21 cellular contexts compared by ENCODE assay signal in genomic region chr1:4379451-4380175, GRCh38.
A peak's percentile ranks its signal among the peaks of the same experiment; 100 is the strongest.
DNase-seq lines count a peak whose midpoint lies in the region; ATAC-seq and TF ChIP-seq lines count a peak whose summit lies in the region.
"Had no signal": no experiment of that assay in that cellular context is flagged by ENCODE, and none has a peak within 500 bp of the region (broad histone marks: within the 10 kb centered on the region; RNA-seq: fewer than 3 reads in every experiment).

No MANE protein-coding gene starts in this region.

- no peak for TF ChIP-seq RAD21 in SK-N-SH (IDR thresholded peaks at IDR 0.05; ENCODE audit: low read length)

- H3K4me3 ChIP-seq in SK-N-SH (ENCODE audit: low read depth in 2 of 2, low read length in 1 of 2), result no peak overlapping the region
- H3K4me3 ChIP-seq: body of pancreas had no signal

- no peak overlapping the region for H2AFZ ChIP-seq in SK-N-SH (ENCODE audit: low read depth)

- peak; percentile 63 for ATAC-seq in GM18867 (IDR thresholded peaks at IDR 0.05; ENCODE audit: unreplicated experiment)
- no peak for ATAC-seq in GM21423 (IDR thresholded peaks at IDR 0.05; ENCODE audit: unreplicated experiment)
- ATAC-seq: body of pancreas, PC-3 had no signal

- H3K79me2 ChIP-seq in SK-N-SH (ENCODE audit: insufficient read depth), result no peaks in the 10 kb centered on the region

- H3K4me2 ChIP-seq in SK-N-SH, result no peak overlapping the region

- no peaks in the 10 kb centered on the region for H3K9me2 ChIP-seq in SK-N-SH

- H3K9ac ChIP-seq in SK-N-SH, result no peak overlapping the region

- H3K27ac Mint-ChIP-seq in activated T-cell treated with anti-CD3 and anti-CD28 coated beads, Interleukin-2, amount 50 U/mL, for 24 hours, result peak overlapping the region; percentile 23
- peak overlapping the region; percentile 49 for H3K27ac Mint-ChIP-seq in activated CD4-positive, alpha-beta memory T cell treated with anti-CD3 and anti-CD28 coated beads, Interleukin-2, amount 10 ng/mL, durations not matched to agents 7 days and 5 days
- H3K27ac Mint-ChIP-seq: activated naive CD4-positive, alpha-beta T cell treated with anti-CD3 and anti-CD28 coated beads, Interleukin-2, amount 50 U/mL, for 24 hours; CD4-positive, alpha-beta T cell; naive B cell had no signal

- CTCF ChIA-PET in activated CD4-positive, alpha-beta memory T cell treated with anti-CD3 and anti-CD28 coated beads, Interleukin-2, amount 10 ng/mL, durations not matched to agents 7 days and 5 days (lab: Charles Lee), result no interaction called here
- CTCF ChIA-PET in SK-N-SH (lab: Yijun Ruan, JAX), result no interaction called here

- H3K4me1 ChIP-seq in SK-N-SH (ENCODE audit: control insufficient read depth in 1 of 2, insufficient read depth in 2 of 2, low read depth in 1 of 2, low read length in 1 of 2), result no peaks in the 10 kb centered on the region
- H3K4me1 ChIP-seq: body of pancreas had no signal

- H3K27ac ChIP-seq in SK-N-SH (ENCODE audit: low read depth in 2 of 2, low read length in 1 of 2), result no peak overlapping the region
- H3K27ac ChIP-seq: body of pancreas had no signal

- peaks cover 20% of the 10 kb centered on the region for H3K9me3 Mint-ChIP-seq in activated T-cell treated with anti-CD3 and anti-CD28 coated beads, Interleukin-2, amount 50 U/mL, for 24 hours
- peaks cover 11% of the 10 kb centered on the region for H3K9me3 Mint-ChIP-seq in activated CD4-positive, alpha-beta memory T cell treated with anti-CD3 and anti-CD28 coated beads, Interleukin-2, amount 10 ng/mL, durations not matched to agents 7 days and 5 days

- 28% methylated on average over 6 of the region's 6 CpGs for WGBS in SK-N-SH (ENCODE audit: low lambda C conversion rate)

- no peaks in the 10 kb centered on the region for H4K20me1 ChIP-seq in SK-N-SH (ENCODE audit: insufficient read depth)

- no peak for TF ChIP-seq EP300 in SK-N-SH (IDR thresholded peaks at IDR 0.05; ENCODE audit: borderline replicate concordance in 1 of 2, low read depth in 1 of 2, low read length in 1 of 2)

- H3K4me3 Mint-ChIP-seq in activated T-cell treated with anti-CD3 and anti-CD28 coated beads, Interleukin-2, amount 50 U/mL, for 24 hours, result no peak overlapping the region
- H3K4me3 Mint-ChIP-seq in activated CD4-positive, alpha-beta memory T cell treated with anti-CD3 and anti-CD28 coated beads, Interleukin-2, amount 10 ng/mL, durations not matched to agents 7 days and 5 days, result no peak overlapping the region
- H3K4me3 Mint-ChIP-seq: activated naive CD4-positive, alpha-beta T cell treated with anti-CD3 and anti-CD28 coated beads, Interleukin-2, amount 50 U/mL, for 24 hours; CD4-positive, alpha-beta T cell; naive B cell had no signal

- peaks cover 9% of the 10 kb centered on the region for H3K4me1 Mint-ChIP-seq in activated T-cell treated with anti-CD3 and anti-CD28 coated beads, Interleukin-2, amount 50 U/mL, for 24 hours (ENCODE audit: low read depth)
- H3K4me1 Mint-ChIP-seq in activated CD4-positive, alpha-beta memory T cell treated with anti-CD3 and anti-CD28 coated beads, Interleukin-2, amount 10 ng/mL, durations not matched to agents 7 days and 5 days, result peaks cover 12% of the 10 kb centered on the region
- H3K4me1 Mint-ChIP-seq: naive B cell had no signal

- H3F3A ChIP-seq in SK-N-SH (replicated peaks; ENCODE audit: insufficient read depth), result no peaks in the 10 kb centered on the region

- DNase-seq in activated T-cell treated with anti-CD3 and anti-CD28 coated beads, Interleukin-2, amount 50 U/mL, for 24 hours, result no peak
- DNase-seq in activated T-cell treated with anti-CD3 and anti-CD28 coated beads, Interleukin-2, amount 50 U/mL, for 1 hour, result no peak
- DNase-seq in activated CD4-positive, alpha-beta memory T cell treated with anti-CD3 and anti-CD28 coated beads, Interleukin-2, amount 10 ng/mL, durations not matched to agents 7 days and 5 days, result peak; percentile 20
- peak; percentile 16 for DNase-seq in kidney tubule cell (ENCODE audit: low spot score)
- DNase-seq in SHP77 (lab: John Stamatoyannopoulos, UW), result no peak
- DNase-seq in SK-N-SH, result no peak
- DNase-seq: body of pancreas; CD4-positive, alpha-beta T cell; cortex of kidney; DMS153; H7; KG1; mesendoderm; naive B cell; NCI-H2029 treated with DMSO at 0.1 percent for 48 hours; NCI-H446; PC-3; retina had no signal

- POLR2A ChIA-PET in activated CD4-positive, alpha-beta memory T cell treated with anti-CD3 and anti-CD28 coated beads, Interleukin-2, amount 10 ng/mL, durations not matched to agents 7 days and 5 days (lab: Charles Lee), result no interaction called here
- POLR2A ChIA-PET in SK-N-SH (lab: Yijun Ruan, JAX), result no interaction called here

- no peaks in the 10 kb centered on the region for H3K9me3 ChIP-seq in SK-N-SH

- H3K36me3 ChIP-seq in SK-N-SH (replicated peaks in 1 of 2; ENCODE audit: control insufficient read depth in 1 of 2, insufficient read depth in 2 of 2, low read length in 1 of 2), result no peaks in the 10 kb centered on the region

- TF ChIP-seq CTCF in SK-N-SH (IDR thresholded peaks at IDR 0.05), result no peak

- no peaks in the 10 kb centered on the region for H3K36me3 Mint-ChIP-seq in activated T-cell treated with anti-CD3 and anti-CD28 coated beads, Interleukin-2, amount 50 U/mL, for 24 hours (ENCODE audit: low read depth)
- no peaks in the 10 kb centered on the region for H3K36me3 Mint-ChIP-seq in activated CD4-positive, alpha-beta memory T cell treated with anti-CD3 and anti-CD28 coated beads, Interleukin-2, amount 10 ng/mL, durations not matched to agents 7 days and 5 days (ENCODE audit: low read depth)
- H3K36me3 Mint-ChIP-seq: activated naive CD4-positive, alpha-beta T cell treated with anti-CD3 and anti-CD28 coated beads, Interleukin-2, amount 50 U/mL, for 24 hours had no signal

- peaks cover 13% of the 10 kb centered on the region for H3K27me3 Mint-ChIP-seq in activated T-cell treated with anti-CD3 and anti-CD28 coated beads, Interleukin-2, amount 50 U/mL, for 24 hours
- H3K27me3 Mint-ChIP-seq in activated CD4-positive, alpha-beta memory T cell treated with anti-CD3 and anti-CD28 coated beads, Interleukin-2, amount 10 ng/mL, durations not matched to agents 7 days and 5 days, result no peaks in the 10 kb centered on the region

- H3K27me3 ChIP-seq in SK-N-SH (ENCODE audit: insufficient read depth), result no peaks in the 10 kb centered on the region

TF ChIP-seq in SK-N-SH, 30 proteins besides CTCF, POLR2A, EP300 and RAD21:
- TF ChIP-seq, protein P1, sequence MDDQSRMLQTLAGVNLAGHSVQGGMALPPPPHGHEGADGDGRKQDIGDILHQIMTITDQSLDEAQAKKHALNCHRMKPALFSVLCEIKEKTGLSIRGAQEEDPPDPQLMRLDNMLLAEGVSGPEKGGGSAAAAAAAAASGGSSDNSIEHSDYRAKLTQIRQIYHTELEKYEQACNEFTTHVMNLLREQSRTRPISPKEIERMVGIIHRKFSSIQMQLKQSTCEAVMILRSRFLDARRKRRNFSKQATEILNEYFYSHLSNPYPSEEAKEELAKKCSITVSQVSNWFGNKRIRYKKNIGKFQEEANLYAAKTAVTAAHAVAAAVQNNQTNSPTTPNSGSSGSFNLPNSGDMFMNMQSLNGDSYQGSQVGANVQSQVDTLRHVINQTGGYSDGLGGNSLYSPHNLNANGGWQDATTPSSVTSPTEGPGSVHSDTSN (IDR thresholded peaks at IDR 0.05), result no peak
- TF ChIP-seq, protein P2, sequence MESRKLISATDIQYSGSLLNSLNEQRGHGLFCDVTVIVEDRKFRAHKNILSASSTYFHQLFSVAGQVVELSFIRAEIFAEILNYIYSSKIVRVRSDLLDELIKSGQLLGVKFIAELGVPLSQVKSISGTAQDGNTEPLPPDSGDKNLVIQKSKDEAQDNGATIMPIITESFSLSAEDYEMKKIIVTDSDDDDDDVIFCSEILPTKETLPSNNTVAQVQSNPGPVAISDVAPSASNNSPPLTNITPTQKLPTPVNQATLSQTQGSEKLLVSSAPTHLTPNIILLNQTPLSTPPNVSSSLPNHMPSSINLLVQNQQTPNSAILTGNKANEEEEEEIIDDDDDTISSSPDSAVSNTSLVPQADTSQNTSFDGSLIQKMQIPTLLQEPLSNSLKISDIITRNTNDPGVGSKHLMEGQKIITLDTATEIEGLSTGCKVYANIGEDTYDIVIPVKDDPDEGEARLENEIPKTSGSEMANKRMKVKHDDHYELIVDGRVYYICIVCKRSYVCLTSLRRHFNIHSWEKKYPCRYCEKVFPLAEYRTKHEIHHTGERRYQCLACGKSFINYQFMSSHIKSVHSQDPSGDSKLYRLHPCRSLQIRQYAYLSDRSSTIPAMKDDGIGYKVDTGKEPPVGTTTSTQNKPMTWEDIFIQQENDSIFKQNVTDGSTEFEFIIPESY (IDR thresholded peaks at IDR 0.05; ENCODE audit: borderline replicate concordance, low read depth), result no peak
- no peak for TF ChIP-seq JUND (IDR thresholded peaks at IDR 0.05)
- TF ChIP-seq TCF12 (IDR thresholded peaks at IDR 0.05), result no peak
- no peak for TF ChIP-seq CHD2 (IDR thresholded peaks at IDR 0.05; ENCODE audit: low read length, partially characterized antibody)

Comparison
In these comparisons a context has a peak if more than half of its experiments do, and no peak if none do; other contexts are left out.
1. DNase-seq: peak in activated CD4-positive, alpha-beta memory T cell treated with anti-CD3 and anti-CD28 coated beads, Interleukin-2, amount 10 ng/mL, durations not matched to agents 7 days and 5 days (single experiment) and kidney tubule cell (single experiment); none in activated T-cell treated with anti-CD3 and anti-CD28 coated beads, Interleukin-2, amount 50 U/mL, for 24 hours (single experiment), activated T-cell treated with anti-CD3 and anti-CD28 coated beads, Interleukin-2, amount 50 U/mL, for 1 hour (single experiment), SHP77 (0 of 2) and SK-N-SH (single experiment).